ENCODE assay signal across 29 cellular contexts in genomic region chr15:81929557-81929956, GRCh38.
"Had no signal": no experiment of that assay in that cellular context is flagged by ENCODE, and none has a peak within 500 bp of the region (broad histone marks: within the 10 kb centered on the region; RNA-seq: fewer than 3 reads in every experiment).

No MANE protein-coding gene starts in this region.

- FAIRE-seq: astrocyte, bronchial epithelial cell had no signal

- H3K27ac ChIP-seq: brain microvascular endothelial cell, coronary artery, dorsolateral prefrontal cortex, foreskin keratinocyte had no signal

- ATAC-seq: activated naive CD4-positive, alpha-beta T cell treated with anti-CD3 and anti-CD28 coated beads, Interleukin-2, amount 50 U/mL, for 72 hours; activated T-cell treated with anti-CD3 and anti-CD28 coated beads, Interleukin-2, amount 50 U/mL, for 72 hours; esophagus mucosa; foreskin keratinocyte; WTC11 had no signal

- DNase-seq: activated CD4-positive, alpha-beta memory T cell treated with anti-CD3 and anti-CD28 coated beads, Interleukin-2, amount 10 ng/mL, durations not matched to agents 7 days and 5 days; activated CD4-positive, alpha-beta T cell treated with anti-CD3 and anti-CD28 coated beads for 1 hour; activated CD4-positive, alpha-beta T cell treated with anti-CD3 and anti-CD28 coated beads for 4 hours; activated CD4-positive, alpha-beta T cell treated with anti-CD3 and anti-CD28 coated beads, Interleukin-2, amount 10 ng/mL, durations not matched to agents 7 days and 5 days; activated CD4-positive, alpha-beta T cell treated with anti-CD3 and anti-CD28 coated beads, Interleukin-2, amount 50 U/mL, for 4 hours; activated CD8-positive, alpha-beta memory T cell treated with anti-CD3 and anti-CD28 coated beads, Interleukin-2, amount 50 U/mL, for 48 hours; activated gamma-delta T cell; activated naive CD4-positive, alpha-beta T cell; activated naive CD4-positive, alpha-beta T cell treated with anti-CD3 and anti-CD28 coated beads, Interleukin-2, amount 10 ng/mL, durations not matched to agents 7 days and 5 days; activated naive CD8-positive, alpha-beta T cell treated with anti-CD3 and anti-CD28 coated beads, Interleukin-2, amount 10 ng/mL, durations not matched to agents 7 days and 5 days; activated T-cell treated with anti-CD3 and anti-CD28 coated beads for 4 hours; activated T-cell treated with anti-CD3 and anti-CD28 coated beads, Interleukin-2, amount 50 U/mL, for 24 hours; activated T-cell treated with anti-CD3 and anti-CD28 coated beads, Interleukin-2, amount 50 U/mL, for 72 hours; amniotic stem cell; anterior cingulate cortex; brain microvascular endothelial cell; dorsolateral prefrontal cortex; effector memory CD4-positive, alpha-beta T cell; endodermal cell; foreskin keratinocyte; head of caudate nucleus; hypothalamus; T-helper 2 cell had no signal

- H3K36me3 ChIP-seq: brain microvascular endothelial cell had no signal

- H3K27me3 ChIP-seq: brain microvascular endothelial cell, foreskin keratinocyte had no signal

- H3K4me1 ChIP-seq: foreskin keratinocyte had no signal

- H3K4me3 ChIP-seq: coronary artery, dorsolateral prefrontal cortex had no signal
